1 cellular context compared by ENCODE assay signal in the genomic region with DNA sequence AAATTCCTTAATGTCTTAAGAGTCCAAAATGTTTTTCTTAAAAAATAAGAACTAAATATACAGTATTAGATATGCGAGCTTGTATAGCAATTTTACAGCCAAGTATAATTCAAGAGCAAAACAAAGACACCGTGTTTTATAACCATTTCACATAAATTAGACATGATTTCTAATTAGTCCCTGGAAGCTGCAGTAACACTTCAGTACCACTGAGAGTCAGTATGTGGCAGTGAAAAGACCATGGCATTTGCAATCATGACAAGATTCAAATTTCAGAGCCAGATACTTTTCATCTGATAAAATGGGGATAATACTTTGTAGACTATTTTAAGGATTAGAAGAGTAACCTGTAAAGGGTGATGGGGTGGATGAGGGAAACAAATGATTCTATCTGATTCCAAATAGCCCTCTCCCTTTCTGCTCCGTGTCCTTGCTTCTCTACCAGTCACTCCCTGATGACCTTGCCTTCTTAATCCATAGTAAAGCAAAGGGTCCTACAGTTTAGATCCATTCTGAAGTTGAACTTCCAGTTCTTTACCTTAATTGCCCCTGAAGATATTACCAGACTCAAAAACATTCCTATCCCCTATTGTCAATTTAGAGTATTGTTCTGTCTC.
TF ChIP-seq lines count a peak whose summit lies in the region.

No MANE protein-coding gene starts in this region.

TF ChIP-seq in HCT116, 20 proteins besides CTCF, POLR2A, EP300 and RAD21 (continued from another document):
- no peak for TF ChIP-seq ZBTB33 (IDR thresholded peaks at IDR 0.05; ENCODE audit: extremely low read depth, insufficient replicate concordance, low read length)
